4 cellular contexts compared by ENCODE assay signal in genomic region chr11:7814897-7815296, GRCh38. TPM values are rescaled to one million over a fixed set of nuclear protein-coding genes. Genes with fewer than 3 reads are reported as not detected.
"Had no signal": no experiment of that assay in that cellular context is flagged by ENCODE, and none has a peak within 500 bp of the region (broad histone marks: within the 10 kb centered on the region; RNA-seq: fewer than 3 reads in every experiment).

No MANE protein-coding gene starts in this region.

RNA-seq across cellular contexts. Expression of gene OR5P3, which starts 15.7 kb away (rescaled TPM):
- total RNA-seq: LHCN-M2, M059J, MCF 10A, NCI-H460 had no signal

RNA-seq across cellular contexts. Expression of gene OR5P2, which starts 18.2 kb away (rescaled TPM):
- total RNA-seq: LHCN-M2, M059J, MCF 10A, NCI-H460 had no signal
